1 cellular context compared by ENCODE assay signal in genomic region chr2:105643405-105644173, GRCh38.
TF ChIP-seq lines count a peak whose summit lies in the region.

No MANE protein-coding gene starts in this region.

TF ChIP-seq in HepG2, 621 proteins besides CTCF, POLR2A, EP300 and RAD21 (continued from another document):
- TF ChIP-seq AHDC1 (CRISPR knock-in tag; IDR thresholded peaks at IDR 0.05; ENCODE audit: borderline replicate concordance) (peak; percentile 33; the same call in 1 of the 2 replicates), CAMTA2 (CRISPR knock-in tag; IDR thresholded peaks at IDR 0.05; ENCODE audit: borderline replicate concordance) (no peak)
TF ChIP-seq in HepG2: peak in this region for 3.
